ENCODE assay signal across 9 cellular contexts in the genomic region with DNA sequence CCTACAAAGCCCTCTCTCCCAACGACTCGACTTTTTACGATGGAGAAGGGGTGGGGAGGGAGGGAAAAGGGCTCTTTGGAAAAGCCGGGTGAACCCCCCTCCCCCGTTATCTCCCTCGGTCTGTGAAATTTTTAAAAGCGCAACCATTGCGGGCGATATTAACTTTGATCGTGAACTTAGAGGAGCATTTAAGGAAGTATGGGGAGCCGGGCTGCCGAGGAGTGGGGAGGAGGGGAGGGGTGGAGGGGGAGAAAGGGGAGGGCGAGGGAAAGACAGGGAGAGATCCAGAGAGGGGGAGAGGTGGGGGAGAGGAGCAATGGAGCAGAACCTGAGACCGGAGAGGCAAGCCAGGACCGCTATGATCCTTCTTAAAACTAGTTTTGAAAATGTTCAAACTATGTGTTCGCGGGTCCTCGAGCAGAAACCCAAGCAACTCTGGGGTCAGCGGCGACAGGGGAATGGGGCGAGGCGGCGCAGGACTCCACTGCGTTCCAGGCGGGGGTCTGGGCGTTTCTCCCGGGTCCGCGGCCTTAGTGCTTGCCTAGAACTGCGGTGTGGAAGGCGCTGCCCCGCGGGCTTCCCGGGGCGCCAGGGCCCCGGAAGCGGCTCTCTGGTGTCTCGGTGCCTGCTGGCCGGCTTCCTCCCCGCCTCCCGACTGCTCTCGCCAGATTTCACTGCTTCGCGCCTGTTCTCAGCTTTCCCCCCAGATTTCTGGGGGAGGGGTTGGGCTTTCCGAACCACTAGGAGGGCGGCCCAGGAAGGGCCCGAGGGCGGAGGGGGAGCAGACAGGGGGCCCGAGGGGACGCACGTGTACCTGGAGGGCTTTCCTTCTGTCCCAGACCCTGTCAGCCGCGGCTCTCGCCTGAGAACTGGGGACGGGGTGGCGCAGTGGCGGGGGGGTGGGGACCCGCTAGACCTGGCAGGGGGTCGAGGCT. TPM values are rescaled to one million over a fixed set of nuclear protein-coding genes. Genes with fewer than 3 reads are reported as not detected.
DNase-seq lines count a peak whose midpoint lies in the region; ATAC-seq, FAIRE-seq and TF ChIP-seq lines count a peak whose summit lies in the region.
"Had no signal": no experiment of that assay in that cellular context is flagged by ENCODE, and none has a peak within 500 bp of the region (broad histone marks: within the 10 kb centered on the region; RNA-seq: fewer than 3 reads in every experiment).

A gene (minus strand): TSS at position 871 of the 935 bp plus-strand sequence.

- 8% methylated on average over 21 of the region's 59 CpGs for WGBS in SK-N-SH (ENCODE audit: low lambda C conversion rate)

- H3K4me3 ChIP-seq in GM12875 (ENCODE audit: low read depth, low read length): peak within 1 kb of the TSS; percentile 55
- H3K4me3 ChIP-seq in SK-N-SH (ENCODE audit: low read depth in 2 of 2, low read length in 1 of 2): no peak within 1 kb of the TSS; a peak in 1 of 4 replicates
- peak within 1 kb of the TSS; percentile 54 to 89 (median 68) for H3K4me3 ChIP-seq in keratinocyte (ENCODE audit: control insufficient read depth in 2 of 3, extremely low read depth in 1 of 3, insufficient read depth in 2 of 3, low read depth in 1 of 3, low read length in 3 of 3)
- H3K4me3 ChIP-seq in upper lobe of right lung: peak within 1 kb of the TSS; percentile 23

- H3K9me3 ChIP-seq in SK-N-SH (no peaks in the 10 kb centered on the region), keratinocyte (ENCODE audit: control insufficient read depth, low read depth, low read length) (no peaks in the 10 kb centered on the region), upper lobe of right lung (no peaks in the 10 kb centered on the region)

- dilution Hi-C loops in keratinocyte (cut with MboI; ENCODE audit: extremely low pct_ligation_motif_present, low sequenced_read_pairs): no loop called here

- in situ Hi-C loops in ACHN (cut with HindIII; ENCODE audit: low pct_ligation_motif_present, low pct_unique_long_range_greater_than_20kb, low sequenced_read_pairs): no loop called here

- H2AFZ ChIP-seq in SK-N-SH (ENCODE audit: low read depth) (peak within 1 kb of the TSS; percentile 41; the same call in 1 of the 2 replicates), keratinocyte (ENCODE audit: control insufficient read depth, low read length) (peak within 1 kb of the TSS; percentile 78)

- TF ChIP-seq EP300 in SK-N-SH (IDR thresholded peaks at IDR 0.05; ENCODE audit: borderline replicate concordance in 1 of 2, low read depth in 1 of 2, low read length in 1 of 2): no peak

- H3K4me1 ChIP-seq in SK-N-SH (ENCODE audit: control insufficient read depth in 1 of 2, insufficient read depth in 2 of 2, low read depth in 1 of 2, low read length in 1 of 2) (peaks cover 0 to 2% of the 10 kb centered on the region in 2 experiments; a peak in 2 of 4 replicates), keratinocyte (ENCODE audit: control insufficient read depth, extremely low read depth, insufficient read depth, low read length) (peaks cover 37% of the 10 kb centered on the region), upper lobe of right lung (peaks cover 17% of the 10 kb centered on the region)

- peak; percentile 24 for ATAC-seq in upper lobe of right lung

- no peak for TF ChIP-seq RAD21 in SK-N-SH (IDR thresholded peaks at IDR 0.05; ENCODE audit: low read length)

- intact Hi-C loops in upper lobe of right lung (cut with DNase I): no loop called here

- DNase-seq in ACHN: peak; percentile 76
- DNase-seq in SK-N-SH: peak; percentile 63
- DNase-seq in keratinocyte (ENCODE audit: low read depth, low spot score): no peak
- no peak for DNase-seq in upper lobe of right lung
- no peak for DNase-seq in NCI-H1694 treated with DMSO at 0.1 percent for 48 hours (lab: John Stamatoyannopoulos, UW)
- no peak for DNase-seq in HT-29 (ENCODE audit: low spot score)
- no peak for DNase-seq in stimulated activated CD4-positive, alpha-beta T cell treated with anti-CD3 and anti-CD28 coated beads, Interleukin-1b, Interleukin-23, amount 100 ng/mL, for 48 hours

- H4K20me1 ChIP-seq in SK-N-SH (ENCODE audit: insufficient read depth) (0 out of 2 replicates have a peak, but pooled peaks cover 2% of the 10 kb centered on the region), keratinocyte (ENCODE audit: control insufficient read depth, extremely low read depth, insufficient read depth, low read length) (no peaks in the 10 kb centered on the region)

- peaks cover 98% of the 10 kb centered on the region for H3K27me3 ChIP-seq in SK-N-SH (ENCODE audit: insufficient read depth)
- no peaks in the 10 kb centered on the region for H3K27me3 ChIP-seq in keratinocyte (ENCODE audit: control insufficient read depth, extremely low read depth, insufficient read depth, low read length)
- H3K27me3 ChIP-seq in upper lobe of right lung: peaks cover 100% of the 10 kb centered on the region

- H3K4me2 ChIP-seq in SK-N-SH (peak within 1 kb of the TSS; percentile 56; the same call in 1 of the 2 replicates), keratinocyte (ENCODE audit: control insufficient read depth, extremely low read depth, insufficient read depth, low read depth, low read length) (peak within 1 kb of the TSS; percentile 81)

- H3K9me1 ChIP-seq in keratinocyte (ENCODE audit: control insufficient read depth, extremely low read depth, insufficient read depth, low read length): no peaks in the 10 kb centered on the region

- peaks cover 3% of the 10 kb centered on the region for H3F3A ChIP-seq in SK-N-SH (replicated peaks; ENCODE audit: insufficient read depth)

- no peaks in the 10 kb centered on the region for H3K9me2 ChIP-seq in SK-N-SH

- H3K27ac ChIP-seq in SK-N-SH (ENCODE audit: low read depth in 2 of 2, low read length in 1 of 2) (no peak within 1 kb of the TSS), keratinocyte (ENCODE audit: control insufficient read depth, insufficient read depth, low read length) (peak within 1 kb of the TSS; percentile 74), upper lobe of right lung (no peak within 1 kb of the TSS)

- H3K9ac ChIP-seq in SK-N-SH (no peak within 1 kb of the TSS), keratinocyte (ENCODE audit: control insufficient read depth, extremely low read depth, insufficient read depth, low read length) (peak within 1 kb of the TSS; percentile 89)

- H3K79me2 ChIP-seq in SK-N-SH (ENCODE audit: insufficient read depth) (no peaks in the 10 kb centered on the region), keratinocyte (ENCODE audit: control insufficient read depth, insufficient read depth, low read length) (peaks cover 22% of the 10 kb centered on the region)

- TF ChIP-seq CTCF in GM12875 (IDR thresholded peaks at IDR 0.05; ENCODE audit: borderline replicate concordance, insufficient read depth, low read depth, low read length) (no peak), SK-N-SH (IDR thresholded peaks at IDR 0.05) (no peak), keratinocyte (optimal IDR thresholded peaks at IDR 0.05 in 1 of 3, IDR thresholded peaks at IDR 0.05 in 1 of 3, conservative IDR thresholded peaks at IDR 0.05 in 1 of 3; ENCODE audit: extremely low read depth in 1 of 3, insufficient read depth in 2 of 3, low read length in 3 of 3) (no peak), upper lobe of right lung (IDR thresholded peaks at IDR 0.05) (no peak)

- H3K36me3 ChIP-seq in SK-N-SH (replicated peaks in 1 of 2; ENCODE audit: control insufficient read depth in 1 of 2, insufficient read depth in 2 of 2, low read length in 1 of 2) (no peaks in the 10 kb centered on the region), keratinocyte (ENCODE audit: control insufficient read depth in 2 of 2, extremely low read depth in 1 of 2, insufficient read depth in 2 of 2, low read length in 2 of 2) (no peaks in the 10 kb centered on the region), upper lobe of right lung (no peaks in the 10 kb centered on the region)

- POLR2A ChIA-PET in SK-N-SH (lab: Yijun Ruan, JAX): no interaction called here

- no peak for FAIRE-seq in keratinocyte (lab: Jason Lieb, UNC)
- FAIRE-seq: colon had no signal

- CTCF ChIA-PET in SK-N-SH (lab: Yijun Ruan, JAX): interaction anchor here (12.7 kb wide), 1 partner anchor 14 kb away, joined by 134 read pairs; a partner anchor contains a TSS

TF ChIP-seq in SK-N-SH, 30 proteins besides CTCF, POLR2A, EP300 and RAD21 (continues in another document):
- TF ChIP-seq RCOR1 (IDR thresholded peaks at IDR 0.05; ENCODE audit: low read length) (no peak), GABPA (IDR thresholded peaks at IDR 0.05; ENCODE audit: low read depth) (no peak), JUND (IDR thresholded peaks at IDR 0.05) (no peak), TCF12 (IDR thresholded peaks at IDR 0.05) (no peak), FOSL2 (IDR thresholded peaks at IDR 0.05; ENCODE audit: borderline replicate concordance, low read depth) (no peak)
- TF ChIP-seq, protein P1, sequence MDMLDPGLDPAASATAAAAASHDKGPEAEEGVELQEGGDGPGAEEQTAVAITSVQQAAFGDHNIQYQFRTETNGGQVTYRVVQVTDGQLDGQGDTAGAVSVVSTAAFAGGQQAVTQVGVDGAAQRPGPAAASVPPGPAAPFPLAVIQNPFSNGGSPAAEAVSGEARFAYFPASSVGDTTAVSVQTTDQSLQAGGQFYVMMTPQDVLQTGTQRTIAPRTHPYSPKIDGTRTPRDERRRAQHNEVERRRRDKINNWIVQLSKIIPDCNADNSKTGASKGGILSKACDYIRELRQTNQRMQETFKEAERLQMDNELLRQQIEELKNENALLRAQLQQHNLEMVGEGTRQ (IDR thresholded peaks at IDR 0.05; ENCODE audit: borderline replicate concordance, low read depth, low read length): no peak
- TF ChIP-seq, protein P2, sequence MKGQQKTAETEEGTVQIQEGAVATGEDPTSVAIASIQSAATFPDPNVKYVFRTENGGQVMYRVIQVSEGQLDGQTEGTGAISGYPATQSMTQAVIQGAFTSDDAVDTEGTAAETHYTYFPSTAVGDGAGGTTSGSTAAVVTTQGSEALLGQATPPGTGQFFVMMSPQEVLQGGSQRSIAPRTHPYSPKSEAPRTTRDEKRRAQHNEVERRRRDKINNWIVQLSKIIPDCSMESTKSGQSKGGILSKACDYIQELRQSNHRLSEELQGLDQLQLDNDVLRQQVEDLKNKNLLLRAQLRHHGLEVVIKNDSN (IDR thresholded peaks at IDR 0.05; ENCODE audit: borderline replicate concordance, low read depth): no peak

RNA-seq across cellular contexts. Expression of the gene that starts here (rescaled TPM):
- polyA plus RNA-seq in SK-N-SH (2012; rRNA removed) (not detected in 2 replicates), keratinocyte (2.5 to 4.0 TPM (median 2.9 TPM) in 3 replicates)
- 0.01 TPM in 2 replicates for polyA plus RNA-seq in SK-N-SH (2012; cell fraction: cytosol; rRNA removed)
- not detected in 2 replicates for polyA plus RNA-seq in SK-N-SH (2012; cell fraction: nucleus; rRNA removed)
- 3.5 TPM for polyA plus RNA-seq in keratinocyte (2011; ENCODE audit: low read depth)
- 2.4 and 2.8 TPM in 2 replicates for polyA plus RNA-seq in keratinocyte (2011; cell fraction: cytosol; rRNA removed)
- 7.6 and 8.3 TPM in 2 replicates for polyA plus RNA-seq in keratinocyte (2011; cell fraction: nucleus; rRNA removed)
- 1.2 and 3.3 TPM in 2 replicates for polyA plus RNA-seq in keratinocyte (2012; ENCODE audit: low replicate concordance)
- 0.22 to 0.92 TPM (median 0.56 TPM) in 3 replicates for polyA minus RNA-seq in keratinocyte
- 0.96 TPM for polyA minus RNA-seq in keratinocyte (2011; cell fraction: cytosol; rRNA and poly(A)+ RNA removed)
- polyA minus RNA-seq in keratinocyte (2011; cell fraction: nucleus; rRNA and poly(A)+ RNA removed): 0.53 and 0.85 TPM in 2 replicates
- total RNA-seq in upper lobe of right lung: not detected
- 5.6 and 6.8 TPM in 2 replicates for total RNA-seq in HT-29 (2014; rRNA removed; shearing (Covaris generic))

Comparison
In these comparisons a context has a peak if more than half of its experiments do, and no peak if none do; other contexts are left out.
1. Peak in DNase-seq and H3K4me2 ChIP-seq in SK-N-SH; RNA of the gene not detected or under 1 TPM.
2. Peak in ATAC-seq and H3K4me3 ChIP-seq in upper lobe of right lung; RNA of the gene not detected or under 1 TPM.
3. H3K4me3 ChIP-seq: peak in GM12875 (single experiment) and keratinocyte (3 of 3); none in SK-N-SH (0 of 2).